ENCODE assay signal across 20 cellular contexts in the genomic region with DNA sequence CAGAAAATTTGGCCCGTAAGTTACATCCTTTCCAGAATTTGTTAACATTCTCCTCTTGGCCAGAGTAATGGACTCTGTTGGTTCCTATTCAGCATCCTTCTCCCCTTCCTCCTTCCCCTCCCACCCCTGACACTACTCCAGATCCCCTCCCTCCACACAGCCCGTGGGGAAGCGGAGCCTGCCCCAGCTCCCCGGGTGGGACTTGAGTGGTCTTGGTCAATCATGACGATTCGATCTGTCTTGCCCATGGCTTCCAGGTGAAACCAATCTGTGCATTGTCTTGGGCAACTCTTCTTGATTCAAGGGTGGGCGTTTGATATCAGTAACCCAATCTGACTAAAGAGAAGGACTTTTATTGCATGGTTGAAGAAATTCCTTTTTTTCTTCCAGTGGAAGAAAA.
"Had no signal": no experiment of that assay in that cellular context is flagged by ENCODE, and none has a peak within 500 bp of the region (broad histone marks: within the 10 kb centered on the region; RNA-seq: fewer than 3 reads in every experiment).

No MANE protein-coding gene starts in this region.

- H3K4me3 ChIP-seq: esophagus squamous epithelium, heart right ventricle, skin epidermis, stomach, upper lobe of left lung had no signal

- H3K27ac ChIP-seq: esophagus squamous epithelium, heart right ventricle, skin epidermis, upper lobe of left lung had no signal

- FAIRE-seq: endothelial cell of umbilical vein had no signal

- H3K27me3 ChIP-seq: esophagus squamous epithelium, heart right ventricle, stomach, upper lobe of left lung had no signal

- H3K9me3 ChIP-seq: esophagus squamous epithelium, heart right ventricle, stomach, upper lobe of left lung had no signal

- H3K36me3 ChIP-seq: esophagus squamous epithelium, heart right ventricle, stomach, upper lobe of left lung had no signal

- H3K4me1 ChIP-seq: esophagus squamous epithelium, stomach, upper lobe of left lung had no signal

- DNase-seq: activated CD4-positive, alpha-beta T cell treated with anti-CD3 and anti-CD28 coated beads, Interleukin-2, amount 10 ng/mL, durations not matched to agents 7 days and 5 days; activated CD8-positive, alpha-beta memory T cell treated with anti-CD3 and anti-CD28 coated beads, Interleukin-2, amount 50 U/mL, for 48 hours; activated CD8-positive, alpha-beta T cell treated with anti-CD3 and anti-CD28 coated beads, Interleukin-2, amount 10 ng/mL, durations not matched to agents 7 days and 5 days; activated effector memory CD4-positive, alpha-beta T cell treated with anti-CD3 and anti-CD28 coated beads, Interleukin-2, amount 50 U/mL, for 16 hours; activated naive CD4-positive, alpha-beta T cell treated with anti-CD3 and anti-CD28 coated beads, Interleukin-2, amount 50 U/mL, for 16 hours; activated T-cell treated with anti-CD3 and anti-CD28 coated beads, Interleukin-2, amount 50 U/mL, for 48 hours; aorta; cortex of kidney; effector CD8-positive, alpha-beta T cell; esophagus squamous epithelium; heart right ventricle; immature natural killer cell; kidney glomerular epithelial cell; mesendoderm; posterior cingulate gyrus; stimulated activated CD4-positive, alpha-beta T cell treated with anti-CD3 and anti-CD28 coated beads, Interleukin-4, amount 100 ng/mL, for 1 hour; stomach had no signal
